In genomic region chr6:45924763-45925342, GRCh38 we compare ENCODE assay signal across 15 cellular contexts.
"Had no signal": no experiment of that assay in that cellular context is flagged by ENCODE, and none has a peak within 500 bp of the region (broad histone marks: within the 10 kb centered on the region; RNA-seq: fewer than 3 reads in every experiment).

No MANE protein-coding gene starts in this region.

- H3K27ac ChIP-seq: colonic mucosa, right atrium auricular region, tibial nerve had no signal

- H3K9me3 Mint-ChIP-seq: activated B cell treated with CpG ODN at 0.5 μM for 24 hours; activated naive CD4-positive, alpha-beta T cell treated with anti-CD3 and anti-CD28 coated beads for 36 hours; activated T-helper 1 cell treated with anti-CD3 and anti-CD28 coated beads, Interleukin-12 subunit alpha, Interleukin-12 subunit beta, Interleukin-2, Interleukin-4 antibody, amounts not matched to agents 30 ng/mL and 10 ng/mL and 1 ng/mL, durations not matched to agents 14 hours and 24 hours and 36 hours; T-cell had no signal

- H3K9me3 ChIP-seq: colonic mucosa, right atrium auricular region, tibial nerve had no signal

- DNase-seq: activated B cell treated with CpG ODN at 0.5 μM for 24 hours; activated CD4-positive, alpha-beta T cell treated with anti-CD3 and anti-CD28 coated beads, Interleukin-2, amount 50 U/mL, for 4 hours; caudate nucleus; colonic mucosa; effector CD4-positive, alpha-beta T cell; foreskin melanocyte; head of caudate nucleus; islet precursor cell; left ventricle myocardium superior; T-cell had no signal

- H3K4me1 ChIP-seq: colonic mucosa had no signal

- H3K4me3 Mint-ChIP-seq: activated B cell treated with CpG ODN at 0.5 μM for 24 hours; activated naive CD4-positive, alpha-beta T cell treated with anti-CD3 and anti-CD28 coated beads for 36 hours; T-cell had no signal

- ATAC-seq: left ventricle myocardium superior, T-cell had no signal

- H3K27me3 Mint-ChIP-seq: T-cell had no signal

- H3K4me3 ChIP-seq: colonic mucosa, right atrium auricular region, skin epidermis, tibial nerve had no signal

- H3K27ac Mint-ChIP-seq: activated B cell treated with CpG ODN at 0.5 μM for 24 hours, T-cell had no signal

- H3K4me1 Mint-ChIP-seq: activated B cell treated with CpG ODN at 0.5 μM for 24 hours had no signal

- H3K27me3 ChIP-seq: colonic mucosa, right atrium auricular region, tibial nerve had no signal

- H3K36me3 ChIP-seq: colonic mucosa, right atrium auricular region, tibial nerve had no signal
